10 cellular contexts compared by ENCODE assay signal in genomic region chr10:92463582-92463981, GRCh38.
"Had no signal": no experiment of that assay in that cellular context is flagged by ENCODE, and none has a peak within 500 bp of the region (broad histone marks: within the 10 kb centered on the region; RNA-seq: fewer than 3 reads in every experiment).

No MANE protein-coding gene starts in this region.

- FAIRE-seq: H1, HTR-8/SVneo had no signal

- H3K9ac ChIP-seq: KMS-11 had no signal

- H3K4me1 ChIP-seq: HAP-1 had no signal

- H3K9me3 ChIP-seq: HAP-1 had no signal

- H3K27ac ChIP-seq: KMS-11 had no signal

- ATAC-seq: GM23338, HCT116 had no signal

- H3K27ac Mint-ChIP-seq: GM23338, HFFc6 had no signal

- H2AFZ ChIP-seq: GM23338 had no signal

- H3K4me2 ChIP-seq: GM23338, KMS-11 had no signal

- DNase-seq: H7, HFFc6, Karpas-422, KBM-7 had no signal

- H3K9me3 Mint-ChIP-seq: GM23338, HFFc6 had no signal

- H3K4me3 Mint-ChIP-seq: GM23338, HFFc6 had no signal

- H3K4me3 ChIP-seq: GM23338, HAP-1 had no signal

- H3K4me1 Mint-ChIP-seq: GM23338 had no signal
